Comparison of ENCODE assay signal across 10 cellular contexts in genomic region chr3:46913644-46914043, GRCh38. TPM values are rescaled to one million over a fixed set of nuclear protein-coding genes. Genes with fewer than 3 reads are reported as not detected.
DNase-seq lines count a peak whose midpoint lies in the region; ATAC-seq and TF ChIP-seq lines count a peak whose summit lies in the region.
"Had no signal": no experiment of that assay in that cellular context is flagged by ENCODE, and none has a peak within 500 bp of the region (broad histone marks: within the 10 kb centered on the region; RNA-seq: fewer than 3 reads in every experiment).

No MANE protein-coding gene starts in this region.

- CTCF ChIA-PET in Calu3 (lab: Charles Lee), result interaction anchor here (0.6 to 1.4 kb wide), 6 partner anchors 10 to 218 kb away, joined by 3 to 6 read pairs (median 4); no protein-coding TSS in a partner anchor
- CTCF ChIA-PET in OCI-LY7 (lab: Charles Lee; ENCODE audit: unreplicated experiment), result no interaction called here

- peaks cover 34% of the 10 kb centered on the region for H3K36me3 ChIP-seq in OCI-LY7 (ENCODE audit: insufficient read depth, low read length)

- H3K4me3 ChIP-seq in astrocyte of the cerebellum (ENCODE audit: low read depth, low read length), result no peak overlapping the region
- H3K4me3 ChIP-seq in OCI-LY7 (ENCODE audit: low read depth, low read length, poor library complexity, severe bottlenecking), result no peak overlapping the region

- peaks cover 16% of the 10 kb centered on the region for H3K36me3 Mint-ChIP-seq in Calu3 (ENCODE audit: insufficient read depth, unreplicated experiment)

- ATAC-seq in GM21360 (IDR thresholded peaks at IDR 0.05; ENCODE audit: unreplicated experiment), result no peak

- in situ Hi-C loops in Caki2 (cut with HindIII; ENCODE audit: low pct_unique_long_range_greater_than_20kb, low sequenced_read_pairs) (no loop called here), astrocyte of the cerebellum (cut with HindIII; ENCODE audit: low sequenced_read_pairs) (no loop called here)

- intact Hi-C loops in Calu3 (cut with micrococcal nuclease; ENCODE audit: unreplicated experiment), result no loop called here
- intact Hi-C loops in OCI-LY7 (cut with micrococcal nuclease; ENCODE audit: unreplicated experiment), result no loop called here

- POLR2A ChIA-PET in OCI-LY7 (lab: Charles Lee), result no interaction called here

- H3K4me3 Mint-ChIP-seq in Calu3 (ENCODE audit: low read depth, unreplicated experiment), result no peak overlapping the region
- H3K4me3 Mint-ChIP-seq: IgD-negative memory B cell had no signal

- H3K9me3 ChIP-seq in OCI-LY7 (ENCODE audit: low read length), result peaks cover 11% of the 10 kb centered on the region; the same call in 1 of the 2 replicates

- H3K27me3 Mint-ChIP-seq in Calu3 (ENCODE audit: unreplicated experiment), result no peaks in the 10 kb centered on the region
- H3K27me3 Mint-ChIP-seq: IgD-negative memory B cell had no signal

- H3K79me2 ChIP-seq in OCI-LY7 (ENCODE audit: insufficient read depth, low read depth, low read length), result no peaks in the 10 kb centered on the region

- H4K20me1 ChIP-seq in OCI-LY7 (ENCODE audit: insufficient read depth, low read length), result no peaks in the 10 kb centered on the region

- BruUV-seq in Calu3 (replicated peaks; lab: Mats Ljungman, UMichigan) (no TSS peak), OCI-LY7 (replicated peaks; lab: Mats Ljungman, UMichigan) (no TSS peak)

- H3K27ac ChIP-seq in OCI-LY7 (ENCODE audit: low read depth, low read length, poor library complexity, severe bottlenecking), result no peak overlapping the region

- no peak overlapping the region for H2AFZ ChIP-seq in OCI-LY7 (ENCODE audit: low read length)

- H3K4me1 Mint-ChIP-seq in Calu3 (ENCODE audit: low read depth, unreplicated experiment), result peaks cover 9% of the 10 kb centered on the region

- H3K9me3 Mint-ChIP-seq in Calu3 (ENCODE audit: low read depth, unreplicated experiment), result peaks cover 2% of the 10 kb centered on the region
- H3K9me3 Mint-ChIP-seq: IgD-negative memory B cell had no signal

- no peaks in the 10 kb centered on the region for H3K9me2 ChIP-seq in OCI-LY7 (ENCODE audit: insufficient read depth, low read length)

- TF ChIP-seq CTCF in astrocyte of the cerebellum (IDR thresholded peaks at IDR 0.05; ENCODE audit: low read depth, low read length, missing control alignments) (no peak), Calu3 (IDR thresholded peaks at IDR 0.05; ENCODE audit: unreplicated experiment) (no peak), OCI-LY7 (conservative IDR thresholded peaks at IDR 0.05; ENCODE audit: low read length) (no peak)

- H3K4me2 ChIP-seq in OCI-LY7 (ENCODE audit: low read length), result no peak overlapping the region

- no peak overlapping the region for H3K27ac Mint-ChIP-seq in Calu3 (ENCODE audit: unreplicated experiment)

- peak; percentile 43 for DNase-seq in Caki2 (ENCODE audit: low read depth)
- DNase-seq in NCI-H2029 (lab: John Stamatoyannopoulos, UW), result peak; percentile 98
- peak; percentile 53 for DNase-seq in astrocyte of the cerebellum (ENCODE audit: low read depth)
- peak; percentile 76 for DNase-seq in kidney glomerular epithelial cell (lab: John Stamatoyannopoulos, UW)
- DNase-seq in Calu3, result no peak
- DNase-seq in OCI-LY7 (ENCODE audit: low spot score), result no peak
- no peak for DNase-seq in globus pallidus (ENCODE audit: low spot score)
- DNase-seq: mesendoderm had no signal

- peaks cover 11% of the 10 kb centered on the region for H3K4me1 ChIP-seq in OCI-LY7 (ENCODE audit: insufficient read depth, low read length, poor library complexity, severe bottlenecking)

RNA-seq across cellular contexts. Expression of gene PTH1R, which starts 36.1 kb away (rescaled TPM):
- total RNA-seq in Caki2 (2014; rRNA removed; shearing (Covaris generic); ENCODE audit: low replicate concordance), result 3.1 and 3.3 TPM in 2 replicates
- total RNA-seq in Calu3 (2022) (not detected in 2 replicates), OCI-LY7 (2022) (not detected in 2 replicates)
- not detected in 2 replicates for total RNA-seq in OCI-LY7 (2014; rRNA removed; shearing (Covaris generic))

RNA-seq across cellular contexts. Expression of gene MYL3, which starts 50.4 kb away (rescaled TPM):
- total RNA-seq in Caki2 (2014; rRNA removed; shearing (Covaris generic); ENCODE audit: low replicate concordance), result not detected in 2 replicates
- total RNA-seq in Calu3 (2022) (not detected in 2 replicates), OCI-LY7 (2022) (not detected in 2 replicates)
- total RNA-seq in OCI-LY7 (2014; rRNA removed; shearing (Covaris generic)), result not detected in 2 replicates

Comparison
In these comparisons a context has a peak if more than half of its experiments do, and no peak if none do; other contexts are left out.
1. DNase-seq: peak in Caki2 (single experiment), NCI-H2029 (single experiment), astrocyte of the cerebellum (single experiment) and kidney glomerular epithelial cell (single experiment); none in Calu3 (single experiment), OCI-LY7 (single experiment) and globus pallidus (single experiment).